In the genomic region with DNA sequence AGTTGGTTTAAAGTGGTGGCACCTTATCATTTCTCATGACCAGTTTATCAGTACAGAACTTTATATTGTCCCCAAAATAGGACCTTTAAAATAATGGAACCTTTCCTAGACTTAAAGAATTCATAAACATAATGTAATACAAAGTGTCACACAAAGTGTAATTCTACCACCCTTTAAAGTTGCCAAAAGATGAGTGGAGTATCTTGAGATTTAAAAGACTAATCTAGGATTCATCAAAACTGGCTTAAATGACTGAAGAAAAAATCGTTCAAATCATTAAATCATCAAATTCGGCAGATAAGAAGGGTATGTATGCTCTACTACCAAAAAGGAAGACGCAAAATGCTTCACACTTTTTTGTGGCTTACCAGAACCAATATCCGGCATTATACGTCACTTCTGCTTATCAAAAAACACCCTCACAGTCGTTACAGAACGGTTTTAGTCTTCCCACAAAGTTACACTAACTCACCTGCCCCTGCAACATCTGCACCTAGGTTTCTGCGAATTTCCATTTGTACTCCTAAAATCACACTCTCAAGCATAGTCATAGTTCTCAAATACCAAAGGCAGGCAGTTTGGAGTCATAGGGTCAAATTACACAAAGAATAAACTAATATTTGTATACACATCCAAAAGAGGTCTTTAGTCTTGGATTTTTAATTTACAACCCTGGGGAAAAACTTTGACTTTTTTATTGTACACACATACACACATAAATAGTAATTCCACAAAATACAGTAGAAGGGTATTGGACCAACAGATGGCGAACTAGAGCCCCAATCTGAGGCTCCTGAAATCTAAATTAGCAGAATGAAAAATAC, we compare ENCODE assay signal across 8 cellular contexts. TPM values are rescaled to one million over a fixed set of nuclear protein-coding genes. Genes with fewer than 3 reads are reported as not detected.
DNase-seq lines count a peak whose midpoint lies in the region; ATAC-seq and TF ChIP-seq lines count a peak whose summit lies in the region.

No MANE protein-coding gene starts in this region.

- H3K9me3 Mint-ChIP-seq in activated naive CD4-positive, alpha-beta T cell treated with anti-CD3 and anti-CD28 coated beads, Interleukin-2, amount 50 U/mL, for 72 hours = no peaks in the 10 kb centered on the region

- peak overlapping the region; percentile 94 to 97 for H3K27ac Mint-ChIP-seq in activated naive CD4-positive, alpha-beta T cell treated with anti-CD3 and anti-CD28 coated beads, Interleukin-2, amount 50 U/mL, for 72 hours

- peaks cover 23% of the 10 kb centered on the region for H4K20me1 ChIP-seq in OCI-LY3 (ENCODE audit: insufficient read depth, low read length)

- peak overlapping the region; percentile 95 for H3K9ac ChIP-seq in OCI-LY3 (ENCODE audit: low read length)
- peak overlapping the region; percentile 0 for H3K9ac ChIP-seq in iPS-18a (ENCODE audit: low read length)

- peaks cover 19 to 34% of the 10 kb centered on the region in 2 donors for H3K36me3 Mint-ChIP-seq in activated naive CD4-positive, alpha-beta T cell treated with anti-CD3 and anti-CD28 coated beads, Interleukin-2, amount 50 U/mL, for 72 hours

- H2AFZ ChIP-seq in OCI-LY3 (ENCODE audit: low read depth, low read length) = peak overlapping the region; percentile 68

- H3K36me3 ChIP-seq in OCI-LY3 (replicated peaks; ENCODE audit: low read depth, low read length) (no peaks in the 10 kb centered on the region), iPS-18a (ENCODE audit: control insufficient read depth, low read depth, low read length) (no peaks in the 10 kb centered on the region)

- peaks cover 68% of the 10 kb centered on the region for H3K79me2 ChIP-seq in OCI-LY3 (ENCODE audit: low read length)

- peak overlapping the region; percentile 86 for H3K27ac ChIP-seq in OCI-LY3 (ENCODE audit: low read length)
- H3K27ac ChIP-seq in iPS-18a (ENCODE audit: low read length) = peak overlapping the region; percentile 34

- ATAC-seq in activated naive CD4-positive, alpha-beta T cell treated with anti-CD3 and anti-CD28 coated beads, Interleukin-2, amount 50 U/mL, for 72 hours = peak; percentile 40 to 41
- ATAC-seq in HG03460 (IDR thresholded peaks at IDR 0.05; ENCODE audit: unreplicated experiment) = no peak

- peak overlapping the region; percentile 93 for H3K4me2 ChIP-seq in OCI-LY3 (ENCODE audit: low read length)

- H3K4me3 ChIP-seq in OCI-LY3 (ENCODE audit: low read length) (peak overlapping the region; percentile 95), iPS-18a (ENCODE audit: low read length) (peak overlapping the region; percentile 92)

- H3K27me3 ChIP-seq in OCI-LY3 (ENCODE audit: low read depth, low read length) (no peaks in the 10 kb centered on the region), iPS-18a (ENCODE audit: control insufficient read depth, insufficient read depth, low read length) (no peaks in the 10 kb centered on the region)

- H3K4me1 ChIP-seq in OCI-LY3 (ENCODE audit: low read length) = peaks cover 24% of the 10 kb centered on the region
- H3K4me1 ChIP-seq in iPS-18a (ENCODE audit: control insufficient read depth, low read depth, low read length) = peaks cover 23% of the 10 kb centered on the region

- TF ChIP-seq CTCF in OCI-LY3 (IDR thresholded peaks at IDR 0.05; ENCODE audit: low read depth, low read length) = peak; percentile 71

- H3K9me3 ChIP-seq in OCI-LY3 (ENCODE audit: insufficient read depth, low read length) (no peaks in the 10 kb centered on the region), iPS-18a (ENCODE audit: control insufficient read depth, low read depth, low read length) (peaks cover 3% of the 10 kb centered on the region)

- DNase-seq in CD1c-positive myeloid dendritic cell (ENCODE audit: extremely low spot score) = peak; percentile 84
- peak; percentile 60 for DNase-seq in H4 (ENCODE audit: low spot score)
- DNase-seq in activated naive CD4-positive, alpha-beta T cell treated with anti-CD3 and anti-CD28 coated beads, Interleukin-2, amount 50 U/mL, for 72 hours (ENCODE audit: low spot score in 2 of 2) = peak in 1 of 2 donors; percentile 52
- DNase-seq in stimulated activated CD4-positive, alpha-beta T cell treated with anti-CD3 and anti-CD28 coated beads, Interleukin-1b, Interleukin-23, amount 100 ng/mL, for 48 hours = peak; percentile 56
- no peak for DNase-seq in UCSD-AML1 (lab: John Stamatoyannopoulos, UW; ENCODE audit: unreplicated experiment)

RNA-seq across cellular contexts. Expression of a gene that starts 1.4 kb away (rescaled TPM):
- 13.9 and 22.6 TPM in 2 replicates for total RNA-seq in H4 (2014; rRNA removed; shearing (Covaris generic))
- total RNA-seq in activated naive CD4-positive, alpha-beta T cell treated with anti-CD3 and anti-CD28 coated beads, Interleukin-2, amount 50 U/mL, for 72 hours = 10 to 100 TPM; 74.7 to 87.3 TPM
